19 cellular contexts compared by ENCODE assay signal in the genomic region with DNA sequence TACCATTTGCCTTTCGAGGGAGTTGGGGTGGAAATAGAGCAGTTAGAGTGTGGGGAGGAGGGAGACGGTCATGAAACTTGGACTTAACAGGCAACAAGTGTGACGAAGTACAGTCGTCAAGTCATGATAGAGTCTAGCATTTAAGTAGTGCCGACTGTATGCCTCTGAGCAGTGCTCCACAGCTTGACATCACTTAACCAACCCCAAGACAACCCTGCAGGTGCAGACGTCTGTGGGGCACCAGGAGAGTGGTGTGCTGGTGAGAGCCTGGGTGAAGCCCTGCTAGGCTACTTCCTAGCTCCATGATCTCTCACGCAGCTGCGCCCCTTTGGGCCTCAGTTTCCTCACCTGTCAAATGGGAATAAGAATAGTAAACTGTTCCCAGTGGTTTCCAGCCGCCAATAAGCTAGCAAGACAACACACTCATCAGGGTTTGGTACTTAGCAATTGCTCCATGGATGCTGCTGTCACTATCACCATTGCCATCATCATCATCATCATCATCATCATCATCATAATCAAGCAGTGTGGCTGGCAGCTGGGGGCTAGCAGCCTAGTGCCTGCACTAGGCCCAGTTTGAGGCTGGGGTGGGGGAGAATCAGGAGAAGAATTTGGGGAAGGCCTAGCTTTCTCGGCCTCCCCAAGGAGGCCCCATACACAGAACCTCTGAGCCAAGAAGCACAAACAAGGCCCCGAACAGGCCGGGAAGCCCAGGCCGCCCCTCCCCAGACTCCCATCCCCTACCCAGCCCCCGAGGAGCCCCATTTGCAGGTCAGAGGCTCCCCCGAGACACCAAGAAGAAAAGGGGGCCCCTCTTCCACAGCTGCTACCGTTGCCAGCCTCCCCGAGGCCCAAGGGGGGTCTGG. TPM values are rescaled to one million over a fixed set of nuclear protein-coding genes. Genes with fewer than 3 reads are reported as not detected.
"Had no signal": no experiment of that assay in that cellular context is flagged by ENCODE, and none has a peak within 500 bp of the region (broad histone marks: within the 10 kb centered on the region; RNA-seq: fewer than 3 reads in every experiment).

No MANE protein-coding gene starts in this region.

- FAIRE-seq: astrocyte, colon, endometrium, kidney had no signal

- H3K4me3 Mint-ChIP-seq: activated CD4-positive, alpha-beta T cell treated with anti-CD3 and anti-CD28 coated beads, Interleukin-2, amount 10 ng/mL, durations not matched to agents 7 days and 5 days; naive thymus-derived CD4-positive, alpha-beta T cell; T-helper 2 cell treated with Interferon-gamma antibody and Interleukin-4, amounts not matched to agents 5 μg/mL and 100 μg/mL, for 36 hours had no signal

- H3K4me1 ChIP-seq: uterus had no signal

- ATAC-seq: mucosa of descending colon; naive thymus-derived CD4-positive, alpha-beta T cell; sciatic nerve had no signal

- H3K27ac Mint-ChIP-seq: activated CD4-positive, alpha-beta T cell treated with anti-CD3 and anti-CD28 coated beads, Interleukin-2, amount 10 ng/mL, durations not matched to agents 7 days and 5 days; naive thymus-derived CD4-positive, alpha-beta T cell; T-helper 2 cell treated with Interferon-gamma antibody and Interleukin-4, amounts not matched to agents 5 μg/mL and 100 μg/mL, for 36 hours had no signal

- H3K36me3 Mint-ChIP-seq: naive thymus-derived CD4-positive, alpha-beta T cell had no signal

- H3K4me3 ChIP-seq: cardiac muscle cell, left ventricle myocardium inferior, mucosa of descending colon, spleen, stomach, uterus had no signal

- H3K27me3 ChIP-seq: cardiac muscle cell, stomach, uterus had no signal

- H3K36me3 ChIP-seq: cardiac muscle cell, left ventricle myocardium inferior, spleen, stomach, uterus had no signal

- DNase-seq: activated CD4-positive, alpha-beta T cell treated with anti-CD3 and anti-CD28 coated beads, Interleukin-2, amount 10 ng/mL, durations not matched to agents 7 days and 5 days; activated CD4-positive, CD25-positive, alpha-beta regulatory T cell; activated CD8-positive, alpha-beta memory T cell treated with anti-CD3 and anti-CD28 coated beads for 24 hours; activated naive CD4-positive, alpha-beta T cell treated with Interleukin-2 at 50 U/mL for 16 hours; hippocampal formation; kidney; left ventricle myocardium inferior; mucosa of descending colon; naive thymus-derived CD4-positive, alpha-beta T cell; occipital lobe; spleen; stomach; uterus had no signal

- H3K27ac ChIP-seq: cardiac muscle cell, left ventricle myocardium inferior, spleen, uterus had no signal

- H3K9me3 ChIP-seq: left ventricle myocardium inferior, mucosa of descending colon, spleen, stomach, uterus had no signal

- H3K9me3 Mint-ChIP-seq: activated CD4-positive, alpha-beta T cell treated with anti-CD3 and anti-CD28 coated beads, Interleukin-2, amount 10 ng/mL, durations not matched to agents 7 days and 5 days; naive thymus-derived CD4-positive, alpha-beta T cell; T-helper 2 cell treated with Interferon-gamma antibody and Interleukin-4, amounts not matched to agents 5 μg/mL and 100 μg/mL, for 36 hours had no signal

- H3K4me1 Mint-ChIP-seq: activated CD4-positive, alpha-beta T cell treated with anti-CD3 and anti-CD28 coated beads, Interleukin-2, amount 10 ng/mL, durations not matched to agents 7 days and 5 days; naive thymus-derived CD4-positive, alpha-beta T cell had no signal

RNA-seq across cellular contexts. Expression of gene MN1, which starts 29.0 kb away (rescaled TPM):
- polyA plus RNA-seq: naive thymus-derived CD4-positive, alpha-beta T cell had no signal
